ENCODE assay signal across 14 cellular contexts in genomic region chr6:169799474-169799926, GRCh38. TPM values are rescaled to one million over a fixed set of nuclear protein-coding genes. Genes with fewer than 3 reads are reported as not detected.
DNase-seq lines count a peak whose midpoint lies in the region; ATAC-seq, FAIRE-seq and TF ChIP-seq lines count a peak whose summit lies in the region.
"Had no signal": no experiment of that assay in that cellular context is flagged by ENCODE, and none has a peak within 500 bp of the region (broad histone marks: within the 10 kb centered on the region; RNA-seq: fewer than 3 reads in every experiment).

No MANE protein-coding gene starts in this region.

- no peaks in the 10 kb centered on the region for H4K20me1 ChIP-seq in KMS-11 (ENCODE audit: insufficient read depth)

- TF ChIP-seq POLR2A in A549 (IDR thresholded peaks at IDR 0.05; ENCODE audit: low read length) (no peak), right lobe of liver (IDR thresholded peaks at IDR 0.05) (no peak)

- H3K4me2 ChIP-seq in A549: peak overlapping the region; percentile 82
- H3K4me2 ChIP-seq in KMS-11: peak overlapping the region; percentile 61

- no peaks in the 10 kb centered on the region for H3K9me3 ChIP-seq in A549
- H3K9me3 ChIP-seq in colonic mucosa: no peaks in the 10 kb centered on the region
- no peaks in the 10 kb centered on the region for H3K9me3 ChIP-seq in right lobe of liver
- no peaks in the 10 kb centered on the region for H3K9me3 ChIP-seq in tibial artery
- H3K9me3 ChIP-seq: testis had no signal

- POLR2A ChIA-PET in A549 (lab: Yijun Ruan, JAX): no interaction called here

- DNase-seq in A549 (ENCODE audit: low read depth in 1 of 2, low spot score in 1 of 2) (no peak), colonic mucosa (peak; percentile 15), right lobe of liver (peak in 1 of 3 donors; percentile 25), tibial artery (no peak), kidney glomerular epithelial cell (lab: John Stamatoyannopoulos, UW) (no peak)
- DNase-seq: activated B cell treated with CpG ODN at 0.5 μM for 24 hours; NCI-H2081; stimulated activated CD4-positive, alpha-beta T cell treated with anti-CD3 and anti-CD28 coated beads, Interleukin-4, amount 100 ng/mL, for 4 hours; stimulated activated CD8-positive, alpha-beta memory T cell treated with anti-CD3 and anti-CD28 coated beads, Interleukin-4, amount 100 ng/mL, for 48 hours; testis had no signal

- TF ChIP-seq RAD21 in A549 (conservative IDR thresholded peaks at IDR 0.05 in 1 of 2, IDR thresholded peaks at IDR 0.05 in 1 of 2): no peak

- H3K9ac ChIP-seq in KMS-11: no peak overlapping the region
- no peak overlapping the region for H3K9ac ChIP-seq in colonic mucosa (ENCODE audit: low read depth in 2 of 2, low read length in 2 of 2)

- H3K36me3 ChIP-seq in KMS-11 (ENCODE audit: insufficient read depth) (no peaks in the 10 kb centered on the region), colonic mucosa (no peaks in the 10 kb centered on the region), right lobe of liver (no peaks in the 10 kb centered on the region), tibial artery (no peaks in the 10 kb centered on the region)

- peaks cover 32% of the 10 kb centered on the region for H3K4me1 ChIP-seq in A549
- H3K4me1 ChIP-seq in KMS-11 (ENCODE audit: low read depth, poor library complexity, severe bottlenecking): peaks cover 46% of the 10 kb centered on the region
- peaks cover 20% of the 10 kb centered on the region for H3K4me1 ChIP-seq in colonic mucosa
- peaks cover 0 to 29% (median 12%) of the 10 kb centered on the region in 4 donors for H3K4me1 ChIP-seq in right lobe of liver
- H3K4me1 ChIP-seq in tibial artery: no peaks in the 10 kb centered on the region
- H3K4me1 ChIP-seq: testis had no signal

- no peak for FAIRE-seq in A549 (lab: Jason Lieb, UNC)
- FAIRE-seq: bronchial epithelial cell had no signal

- no peak for ATAC-seq in A549
- peak in 3 of 4 donors; percentile 29 to 38 (median 36) for ATAC-seq in right lobe of liver
- no peak for ATAC-seq in HG02981 (IDR thresholded peaks at IDR 0.05; ENCODE audit: unreplicated experiment)
- ATAC-seq in GM18909 (IDR thresholded peaks at IDR 0.05; ENCODE audit: poor library complexity, unreplicated experiment): no peak

- peak overlapping the region; percentile 80 to 89 for H3K27ac ChIP-seq in A549
- H3K27ac ChIP-seq in KMS-11: peak overlapping the region; percentile 71; the same call in 1 of the 2 replicates
- H3K27ac ChIP-seq in colonic mucosa: no peak overlapping the region
- H3K27ac ChIP-seq in right lobe of liver: peak overlapping the region in 1 of 3 donors; percentile 62
- H3K27ac ChIP-seq in tibial artery: no peak overlapping the region
- H3K27ac ChIP-seq: testis had no signal

- no peak for TF ChIP-seq EP300 in A549 (IDR thresholded peaks at IDR 0.05)

- 78% methylated on average over 7 of the region's 7 CpGs for WGBS in A549 (ENCODE audit: missing lambda C conversion rate)
- WGBS in right lobe of liver (ENCODE audit: insufficient coverage, low coverage, low lambda C conversion rate, missing lambda C conversion rate): 40% methylated on average over 5 of the region's 7 CpGs

- H3K27me3 ChIP-seq in KMS-11 (ENCODE audit: insufficient read depth, low read depth): no peaks in the 10 kb centered on the region; the same call in 1 of the 2 replicates
- H3K27me3 ChIP-seq in colonic mucosa: no peaks in the 10 kb centered on the region
- H3K27me3 ChIP-seq in right lobe of liver: no peaks in the 10 kb centered on the region
- peaks cover 0 to 13% of the 10 kb centered on the region in 2 donors for H3K27me3 ChIP-seq in tibial artery
- H3K27me3 ChIP-seq: testis had no signal

- H3K4me3 ChIP-seq in A549 (no peak overlapping the region), KMS-11 (IDR thresholded peaks at IDR 0.05; ENCODE audit: insufficient read depth, low read depth, low read length) (no peak overlapping the region), colonic mucosa (no peak overlapping the region), right lobe of liver (no peak overlapping the region), tibial artery (no peak overlapping the region)
- H3K4me3 ChIP-seq: testis had no signal

- CTCF ChIA-PET in A549 (lab: Yijun Ruan, JAX): interaction anchor here (1.2 to 2.5 kb wide), 3 partner anchors 9 to 25 kb away, joined by 3 to 8 read pairs (median 3); no protein-coding TSS in a partner anchor

- H3K79me2 ChIP-seq in KMS-11 (ENCODE audit: insufficient read depth, low read depth): no peaks in the 10 kb centered on the region

- TF ChIP-seq CTCF in A549 (IDR thresholded peaks at IDR 0.05) (no peak), KMS-11 (conservative IDR thresholded peaks at IDR 0.05; ENCODE audit: low read depth, low read length) (no peak), colonic mucosa (IDR thresholded peaks at IDR 0.05) (no peak), right lobe of liver (IDR thresholded peaks at IDR 0.05) (no peak), tibial artery (IDR thresholded peaks at IDR 0.05) (no peak)

- no peak overlapping the region; the same call in 1 of the 2 replicates for H2AFZ ChIP-seq in KMS-11 (ENCODE audit: low read depth)

- intact Hi-C loops in colonic mucosa (cut with DNase I) (loop anchor here (10.0 kb wide), 1 partner anchor 725 kb away; no protein-coding TSS in a partner anchor), right lobe of liver (cut with DNase I) (loop anchor here in 1 of 2 donors (10.0 kb wide), 1 partner anchor 725 kb away; no protein-coding TSS in a partner anchor), tibial artery (cut with DNase I; ENCODE audit: low total_unique reads) (no loop called here)

TF ChIP-seq in A549, 52 proteins besides CTCF, POLR2A, EP300 and RAD21:
- TF ChIP-seq HEYL (CRISPR knock-in tag; IDR thresholded peaks at IDR 0.05): no peak
- peak; percentile 92 for TF ChIP-seq MAFK (IDR thresholded peaks at IDR 0.05; ENCODE audit: partially characterized antibody)

RNA-seq across cellular contexts. Expression of gene ERMARD, which starts 48.1 kb away (rescaled TPM):
- polyA plus RNA-seq in A549 (2011; rRNA removed) (22.5 and 22.8 TPM in 2 replicates), A549 (2017; fragmentation: RNase III; extraction: RNeasy Plus Mini Kit Qiagen cat#74134 plus additional on column Dnase treatment) (7.7 to 9.2 TPM (median 8.5 TPM) in 3 replicates)
- 13.8 and 17.8 TPM in 2 replicates for polyA plus RNA-seq in A549 (2012; cell fraction: cytosol; rRNA removed)
- polyA plus RNA-seq in A549 (2012; cell fraction: nucleus; rRNA removed): 39.1 and 46.4 TPM in 2 replicates
- 11.8 and 13.1 TPM in 2 replicates for polyA minus RNA-seq in A549 (2011; rRNA and poly(A)+ RNA removed)
- total RNA-seq in colonic mucosa (10 to 100 TPM; 14.2 to 15.7 TPM), right lobe of liver (10 to 100 TPM; 11.1 to 24.4 (median 15.2) TPM)

RNA-seq across cellular contexts. Expression of gene DYNLT2, which starts 48.1 kb away (rescaled TPM):
- polyA plus RNA-seq in A549 (2011; rRNA removed) (0.85 and 2.0 TPM in 2 replicates), A549 (2017; fragmentation: RNase III; extraction: RNeasy Plus Mini Kit Qiagen cat#74134 plus additional on column Dnase treatment) (1.1 to 1.4 TPM (median 1.1 TPM) in 3 replicates)
- polyA plus RNA-seq in A549 (2012; cell fraction: cytosol; rRNA removed): 0.58 and 0.69 TPM in 2 replicates
- 0.25 and 0.83 TPM in 2 replicates for polyA plus RNA-seq in A549 (2012; cell fraction: nucleus; rRNA removed)
- polyA minus RNA-seq in A549 (2011; rRNA and poly(A)+ RNA removed): 0.21 and 0.78 TPM in 2 replicates
- total RNA-seq in colonic mucosa (1 to 10 TPM; 1.4 to 2.2 TPM), right lobe of liver (under 1 TPM; 0.43 to 0.82 (median 0.68) TPM)

Comparison
In these comparisons a context has a peak if more than half of its experiments do, and no peak if none do; other contexts are left out.
1. ATAC-seq: peak in right lobe of liver (3 of 4); none in A549 (0 of 2), HG02981 (single experiment) and GM18909 (single experiment).
2. H3K27ac ChIP-seq: peak in A549 (2 of 2) and KMS-11 (single experiment); none in colonic mucosa (single experiment) and tibial artery (0 of 2).